Comparison of ENCODE assay signal across 9 cellular contexts in genomic region chr6:14732845-14733757, GRCh38.
DNase-seq lines count a peak whose midpoint lies in the region; ATAC-seq, FAIRE-seq and TF ChIP-seq lines count a peak whose summit lies in the region.
"Had no signal": no experiment of that assay in that cellular context is flagged by ENCODE, and none has a peak within 500 bp of the region (broad histone marks: within the 10 kb centered on the region; RNA-seq: fewer than 3 reads in every experiment).

No MANE protein-coding gene starts in this region.

- ATAC-seq in CD4-positive, alpha-beta T cell (ENCODE audit: poor library complexity) = peak; percentile 69
- peak; percentile 55 for ATAC-seq in activated naive CD8-positive, alpha-beta T cell treated with anti-CD3 and anti-CD28 coated beads, Interleukin-2, amount 10 ng/mL, durations not matched to agents 7 days and 5 days (ENCODE audit: low read depth)
- ATAC-seq in naive thymus-derived CD4-positive, alpha-beta T cell = peak; percentile 56
- no peak for ATAC-seq in HG02840 (IDR thresholded peaks at IDR 0.05; ENCODE audit: low FRiP score, unreplicated experiment)

- H3K23ac ChIP-seq in neuronal stem cell (ENCODE audit: low read depth, low read length, poor library complexity) = no peak overlapping the region

- H3K27me3 Mint-ChIP-seq in CD4-positive, alpha-beta T cell = no peaks in the 10 kb centered on the region
- H3K27me3 Mint-ChIP-seq in activated naive CD8-positive, alpha-beta T cell treated with anti-CD3 and anti-CD28 coated beads, Interleukin-2, amount 10 ng/mL, durations not matched to agents 7 days and 5 days = no peaks in the 10 kb centered on the region
- H3K27me3 Mint-ChIP-seq in naive thymus-derived CD4-positive, alpha-beta T cell = no peaks in the 10 kb centered on the region

- H2AFZ ChIP-seq in neuronal stem cell (ENCODE audit: low read length) = no peak overlapping the region

- H2BK12ac ChIP-seq in neuronal stem cell (ENCODE audit: low read length) = no peak overlapping the region

- CTCF ChIA-PET in CD4-positive, alpha-beta T cell (lab: Charles Lee) = no interaction called here
- CTCF ChIA-PET in naive thymus-derived CD4-positive, alpha-beta T cell (lab: Charles Lee) = no interaction called here

- no peak for FAIRE-seq in kidney (lab: Jason Lieb, UNC)
- FAIRE-seq: endothelial cell of umbilical vein had no signal

- H3K4me2 ChIP-seq in neuronal stem cell (ENCODE audit: insufficient read depth, low read length, poor library complexity, severe bottlenecking) = no peak overlapping the region

- H3K27ac Mint-ChIP-seq in CD4-positive, alpha-beta T cell = peak overlapping the region; percentile 57
- H3K27ac Mint-ChIP-seq in activated naive CD8-positive, alpha-beta T cell treated with anti-CD3 and anti-CD28 coated beads, Interleukin-2, amount 10 ng/mL, durations not matched to agents 7 days and 5 days = peak overlapping the region; percentile 68
- H3K27ac Mint-ChIP-seq in naive thymus-derived CD4-positive, alpha-beta T cell = peak overlapping the region in 6 of 9 donors; percentile 0 to 88 (median 42)

- peak in 6 of 10 experiments; percentile 13 to 43 (median 24) for DNase-seq in CD4-positive, alpha-beta T cell
- DNase-seq in NT2/D1 (ENCODE audit: low read depth, low spot score) (peak; percentile 38), kidney (no peak), neuronal stem cell (ENCODE audit: low spot score) (no peak), hepatic stellate cell (ENCODE audit: low spot score) (no peak)
- DNase-seq in activated naive CD8-positive, alpha-beta T cell treated with anti-CD3 and anti-CD28 coated beads, Interleukin-2, amount 10 ng/mL, durations not matched to agents 7 days and 5 days = no peak
- peak in 4 of 9 donors; percentile 8 to 60 (median 14) for DNase-seq in naive thymus-derived CD4-positive, alpha-beta T cell

- H3K14ac ChIP-seq in neuronal stem cell (ENCODE audit: low read length) = no peak overlapping the region

- TF ChIP-seq CTCF in CD4-positive, alpha-beta T cell (IDR thresholded peaks at IDR 0.05) = no peak
- TF ChIP-seq CTCF in kidney (IDR thresholded peaks at IDR 0.05; ENCODE audit: borderline replicate concordance, extremely low read depth, insufficient read depth) = no peak

- H4K8ac ChIP-seq in neuronal stem cell (ENCODE audit: low read depth, low read length) = no peak overlapping the region

- H4K91ac ChIP-seq in neuronal stem cell (ENCODE audit: low read depth, low read length, poor library complexity) = no peak overlapping the region

- H3K4ac ChIP-seq in neuronal stem cell (ENCODE audit: low read length) = no peak overlapping the region

- WGBS in neuronal stem cell (ENCODE audit: extremely low coverage in 2 of 2, insufficient read length in 2 of 2, insufficient replicate concordance in 1 of 2), 2 donors = no CpG with 5 or more reads among the region's 17 CpGs

- H3K9ac ChIP-seq in NT2/D1 (ENCODE audit: insufficient read length, low read depth) (no peak overlapping the region), kidney (ENCODE audit: low read length in 2 of 2) (no peak overlapping the region), neuronal stem cell (ENCODE audit: low read depth, low read length, poor library complexity) (no peak overlapping the region)

- H3K18ac ChIP-seq in neuronal stem cell (ENCODE audit: low read length) = no peak overlapping the region

- no peak overlapping the region for H3K27ac ChIP-seq in CD4-positive, alpha-beta T cell (ENCODE audit: low read depth, low read length)
- H3K27ac ChIP-seq in naive thymus-derived CD4-positive, alpha-beta T cell (ENCODE audit: low read depth, low read length) = no peak overlapping the region
- H3K27ac ChIP-seq in kidney (ENCODE audit: low read depth in 2 of 2, low read length in 2 of 2) (no peak overlapping the region), neuronal stem cell (replicated peaks; ENCODE audit: low read length) (no peak overlapping the region)

- intact Hi-C loops in CD4-positive, alpha-beta T cell (cut with DNase I, micrococcal nuclease) = loop anchor here in 1 of 2 experiments (10.0 kb wide), 1 partner anchor 98 kb away; no protein-coding TSS in a partner anchor
- intact Hi-C loops in naive thymus-derived CD4-positive, alpha-beta T cell (cut with micrococcal nuclease) = loop anchor here (1.0 to 10.0 kb wide), 6 partner anchors 16 to 692 kb away; partner anchors contain the start of gene JARID2 (in 2 of the 2)
- intact Hi-C loops in kidney (cut with DNase I) = no loop called here

- H3K4me1 Mint-ChIP-seq in CD4-positive, alpha-beta T cell (ENCODE audit: low read depth) = peaks cover 70% of the 10 kb centered on the region
- H3K4me1 Mint-ChIP-seq in activated naive CD8-positive, alpha-beta T cell treated with anti-CD3 and anti-CD28 coated beads, Interleukin-2, amount 10 ng/mL, durations not matched to agents 7 days and 5 days = peaks cover 63% of the 10 kb centered on the region
- H3K4me1 Mint-ChIP-seq in naive thymus-derived CD4-positive, alpha-beta T cell = peaks cover 36 to 76% (median 65%) of the 10 kb centered on the region in 7 donors

- H2BK15ac ChIP-seq in neuronal stem cell (ENCODE audit: low read length) = no peak overlapping the region

- no peak overlapping the region for H2BK120ac ChIP-seq in neuronal stem cell (ENCODE audit: low read depth, low read length)

- H2BK5ac ChIP-seq in neuronal stem cell (ENCODE audit: low read length) = no peak overlapping the region

- no peaks in the 10 kb centered on the region for H3K27me3 ChIP-seq in CD4-positive, alpha-beta T cell (ENCODE audit: control insufficient read depth, insufficient read depth, low read length)
- H3K27me3 ChIP-seq in NT2/D1 (ENCODE audit: insufficient read depth, insufficient read length) (no peaks in the 10 kb centered on the region), neuronal stem cell (ENCODE audit: control insufficient read depth in 3 of 3, insufficient read depth in 3 of 3, low read depth in 1 of 3, low read length in 3 of 3) (peaks cover 0 to 39% (median 2%) of the 10 kb centered on the region in 3 experiments)
- no peaks in the 10 kb centered on the region for H3K27me3 ChIP-seq in naive thymus-derived CD4-positive, alpha-beta T cell (ENCODE audit: control insufficient read depth in 2 of 2, insufficient read depth in 2 of 2, low read length in 2 of 2)

- H3K36me3 ChIP-seq in NT2/D1 (ENCODE audit: insufficient read depth, insufficient read length, low read length) (no peaks in the 10 kb centered on the region), kidney (ENCODE audit: control insufficient read depth in 1 of 2, insufficient read depth in 2 of 2, low read length in 2 of 2) (no peaks in the 10 kb centered on the region), neuronal stem cell (replicated peaks in 1 of 2; ENCODE audit: control insufficient read depth in 2 of 2, insufficient read depth in 2 of 2, low read length in 2 of 2) (no peaks in the 10 kb centered on the region)
- no peaks in the 10 kb centered on the region for H3K36me3 ChIP-seq in naive thymus-derived CD4-positive, alpha-beta T cell (ENCODE audit: control insufficient read depth in 2 of 3, insufficient read depth in 3 of 3, low read length in 3 of 3)

- H3K4me1 ChIP-seq in NT2/D1 (ENCODE audit: insufficient read depth, insufficient read length) (no peaks in the 10 kb centered on the region), kidney (ENCODE audit: control insufficient read depth in 1 of 2, insufficient read depth in 1 of 2, low read depth in 1 of 2, low read length in 2 of 2) (no peaks in the 10 kb centered on the region), neuronal stem cell (ENCODE audit: control insufficient read depth in 2 of 2, insufficient read depth in 1 of 2, low read depth in 1 of 2, low read length in 2 of 2) (peaks cover 8 to 14% of the 10 kb centered on the region in 2 donors)
- H3K4me1 ChIP-seq in naive thymus-derived CD4-positive, alpha-beta T cell (ENCODE audit: control insufficient read depth in 2 of 2, insufficient read depth in 2 of 2, low read length in 2 of 2) = peaks cover 31 to 34% of the 10 kb centered on the region in 2 donors

- H3K9me3 Mint-ChIP-seq in CD4-positive, alpha-beta T cell = no peaks in the 10 kb centered on the region
- peaks cover 5% of the 10 kb centered on the region for H3K9me3 Mint-ChIP-seq in activated naive CD8-positive, alpha-beta T cell treated with anti-CD3 and anti-CD28 coated beads, Interleukin-2, amount 10 ng/mL, durations not matched to agents 7 days and 5 days
- H3K9me3 Mint-ChIP-seq in naive thymus-derived CD4-positive, alpha-beta T cell = peaks cover 0 to 8% (median 0%) of the 10 kb centered on the region in 11 donors

- POLR2A ChIA-PET in CD4-positive, alpha-beta T cell (lab: Charles Lee) = interaction anchor here (0.6 kb wide), 1 partner anchor 688 kb away, joined by 3 read pairs; no protein-coding TSS in a partner anchor
- POLR2A ChIA-PET in activated naive CD8-positive, alpha-beta T cell treated with anti-CD3 and anti-CD28 coated beads, Interleukin-2, amount 10 ng/mL, durations not matched to agents 7 days and 5 days (lab: Charles Lee) = no interaction called here
- POLR2A ChIA-PET in naive thymus-derived CD4-positive, alpha-beta T cell (lab: Charles Lee) = no interaction called here

- no peaks in the 10 kb centered on the region for H3K9me3 ChIP-seq in CD4-positive, alpha-beta T cell (ENCODE audit: control insufficient read depth, low read length)
- H3K9me3 ChIP-seq in NT2/D1 (ENCODE audit: insufficient read depth, low read length) (no peaks in the 10 kb centered on the region), kidney (ENCODE audit: control insufficient read depth in 1 of 2, low read length in 2 of 2) (no peaks in the 10 kb centered on the region), neuronal stem cell (replicated peaks in 1 of 2; ENCODE audit: control insufficient read depth in 2 of 2, insufficient read depth in 1 of 2, low read depth in 1 of 2, low read length in 2 of 2) (peaks cover 0 to 14% of the 10 kb centered on the region in 2 donors)
- H3K9me3 ChIP-seq in naive thymus-derived CD4-positive, alpha-beta T cell (ENCODE audit: control insufficient read depth in 2 of 3, low read length in 3 of 3) = no peaks in the 10 kb centered on the region

- no peak overlapping the region for H3K4me3 ChIP-seq in NT2/D1 (ENCODE audit: insufficient read length, low read depth)
- H3K4me3 ChIP-seq in naive thymus-derived CD4-positive, alpha-beta T cell (ENCODE audit: low read length) = no peak overlapping the region
- no peak overlapping the region for H3K4me3 ChIP-seq in kidney (ENCODE audit: low read length in 2 of 2)
- H3K4me3 ChIP-seq in neuronal stem cell (ENCODE audit: low read length in 2 of 2) = no peak overlapping the region

- H3K4me3 Mint-ChIP-seq in CD4-positive, alpha-beta T cell = peak overlapping the region; percentile 0
- H3K4me3 Mint-ChIP-seq in activated naive CD8-positive, alpha-beta T cell treated with anti-CD3 and anti-CD28 coated beads, Interleukin-2, amount 10 ng/mL, durations not matched to agents 7 days and 5 days = peak overlapping the region; percentile 39
- H3K4me3 Mint-ChIP-seq in naive thymus-derived CD4-positive, alpha-beta T cell = peak overlapping the region; percentile 5 to 71 (median 43)

- H3K36me3 Mint-ChIP-seq in CD4-positive, alpha-beta T cell (ENCODE audit: low read depth) = no peaks in the 10 kb centered on the region
- H3K36me3 Mint-ChIP-seq in activated naive CD8-positive, alpha-beta T cell treated with anti-CD3 and anti-CD28 coated beads, Interleukin-2, amount 10 ng/mL, durations not matched to agents 7 days and 5 days = peaks cover 22% of the 10 kb centered on the region
- peaks cover 0 to 21% (median 0%) of the 10 kb centered on the region in 5 donors for H3K36me3 Mint-ChIP-seq in naive thymus-derived CD4-positive, alpha-beta T cell

- H2AK5ac ChIP-seq in neuronal stem cell (ENCODE audit: low read depth, low read length) = no peak overlapping the region

- no peaks in the 10 kb centered on the region for H3K79me1 ChIP-seq in neuronal stem cell (ENCODE audit: low read depth, low read length)

Comparison
In these comparisons a context has a peak if more than half of its experiments do, and no peak if none do; other contexts are left out.
1. DNase-seq: peak in CD4-positive, alpha-beta T cell (6 of 10) and NT2/D1 (single experiment); none in activated naive CD8-positive, alpha-beta T cell treated with anti-CD3 and anti-CD28 coated beads, Interleukin-2, amount 10 ng/mL, durations not matched to agents 7 days and 5 days (single experiment), kidney (single experiment), neuronal stem cell (single experiment) and hepatic stellate cell (single experiment).
2. Peak in every context shown above with its lines, with median percentiles within 50 percentile points of each other: H3K27ac Mint-ChIP-seq and H3K4me3 Mint-ChIP-seq.